ENCODE assay signal across 13 cellular contexts in the genomic region with DNA sequence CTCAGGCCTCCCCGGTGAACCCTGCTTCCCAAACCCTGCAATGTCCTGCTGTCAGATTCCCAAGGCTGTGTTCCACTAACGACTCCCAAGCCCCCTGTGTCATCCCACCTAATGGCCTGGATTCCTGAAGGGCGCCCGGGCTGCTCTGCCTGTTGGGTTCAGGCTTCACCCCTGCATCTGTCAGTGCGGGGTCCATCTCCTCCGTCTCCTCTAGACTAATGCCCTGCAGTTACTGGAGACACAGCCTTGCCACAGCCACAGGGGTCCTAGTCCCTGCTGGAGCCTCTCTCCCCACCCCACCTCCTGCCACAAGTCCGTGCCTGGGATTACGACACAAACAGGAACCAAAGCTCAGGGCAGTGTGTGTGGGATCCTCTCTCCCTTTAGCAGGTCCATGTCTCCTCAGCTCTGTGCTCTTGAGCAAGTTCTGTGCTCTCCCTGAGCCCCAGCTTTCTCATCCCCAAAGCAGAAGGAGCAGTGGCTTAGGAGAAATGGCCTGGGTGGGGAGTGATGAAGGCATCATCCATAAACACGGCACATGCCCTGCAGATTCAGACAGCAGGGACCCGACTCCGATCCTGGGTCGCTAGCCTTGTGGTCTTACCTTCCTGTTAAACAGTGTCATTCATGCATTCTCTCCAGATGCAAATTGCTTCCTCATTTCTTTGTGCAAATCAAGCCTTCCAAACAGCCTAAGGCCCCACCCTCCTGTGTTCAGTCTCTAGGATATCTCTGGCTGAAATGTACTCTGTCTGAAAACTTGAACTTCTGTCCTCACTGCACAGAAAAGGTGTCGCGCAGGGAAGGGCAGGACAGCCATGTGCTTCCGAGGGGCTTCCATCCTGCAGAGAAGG. TPM values are rescaled to one million over a fixed set of nuclear protein-coding genes. Genes with fewer than 3 reads are reported as not detected.
A peak's percentile ranks its signal among the peaks of the same experiment; 100 is the strongest.
DNase-seq lines count a peak whose midpoint lies in the region; ATAC-seq, FAIRE-seq and TF ChIP-seq lines count a peak whose summit lies in the region.
"Had no signal": no experiment of that assay in that cellular context is flagged by ENCODE, and none has a peak within 500 bp of the region (broad histone marks: within the 10 kb centered on the region; RNA-seq: fewer than 3 reads in every experiment).

No MANE protein-coding gene starts in this region.

- H3K9ac ChIP-seq in HepG2 (ENCODE audit: insufficient read depth, low read depth, low read length), result no peak overlapping the region
- no peak overlapping the region for H3K9ac ChIP-seq in endodermal cell (ENCODE audit: extremely low read depth, low read length, poor library complexity, severe bottlenecking)

- H3K36me3 Mint-ChIP-seq in endodermal cell (ENCODE audit: low read depth), result no peaks in the 10 kb centered on the region
- H3K36me3 Mint-ChIP-seq in immature natural killer cell, result no peaks in the 10 kb centered on the region
- H3K36me3 Mint-ChIP-seq in activated CD8-positive, alpha-beta memory T cell treated with anti-CD3 and anti-CD28 coated beads, Interleukin-2, amount 10 ng/mL, durations not matched to agents 7 days and 5 days, result no peaks in the 10 kb centered on the region

- no peaks in the 10 kb centered on the region for H3K4me1 Mint-ChIP-seq in endodermal cell
- H3K4me1 Mint-ChIP-seq in immature natural killer cell, result no peaks in the 10 kb centered on the region
- no peaks in the 10 kb centered on the region for H3K4me1 Mint-ChIP-seq in activated CD8-positive, alpha-beta memory T cell treated with anti-CD3 and anti-CD28 coated beads, Interleukin-2, amount 10 ng/mL, durations not matched to agents 7 days and 5 days

- no peaks in the 10 kb centered on the region for H4K20me1 ChIP-seq in HepG2 (ENCODE audit: insufficient read depth, low read length)

- TF ChIP-seq CTCF in HepG2 (CRISPR knock-in tag; IDR thresholded peaks at IDR 0.05) (no peak), right lobe of liver (IDR thresholded peaks at IDR 0.05) (no peak), endodermal cell (conservative IDR thresholded peaks at IDR 0.05) (no peak), GM20000 (IDR thresholded peaks at IDR 0.05; ENCODE audit: extremely low read depth, missing control alignments) (no peak)

- no peak for TF ChIP-seq RAD21 in HepG2 (CRISPR knock-in tag; IDR thresholded peaks at IDR 0.05)

- CTCF ChIA-PET in HepG2 (lab: Yijun Ruan, JAX; ENCODE audit: low intra/inter-chr PET ratio, low total read pairs), result interaction anchor here (1.4 to 2.3 kb wide), 2 partner anchors 292 to 315 kb away, joined by 4 to 9 read pairs; no protein-coding TSS in a partner anchor
- CTCF ChIA-PET in activated CD8-positive, alpha-beta memory T cell treated with anti-CD3 and anti-CD28 coated beads, Interleukin-2, amount 10 ng/mL, durations not matched to agents 7 days and 5 days (lab: Charles Lee), result interaction anchor here (0.9 to 2.3 kb wide), 9 partner anchors 15 to 315 kb away, joined by 3 to 13 read pairs (median 7); no protein-coding TSS in a partner anchor

- TF ChIP-seq POLR2A in HepG2 (IDR thresholded peaks at IDR 0.05; ENCODE audit: insufficient read depth in 1 of 2, low read depth in 2 of 2, low read length in 2 of 2) (no peak), right lobe of liver (IDR thresholded peaks at IDR 0.05) (no peak)

- H3K27me3 Mint-ChIP-seq in endodermal cell (ENCODE audit: insufficient read depth) (no peaks in the 10 kb centered on the region), immature natural killer cell (ENCODE audit: low read depth in 3 of 3) (peaks cover 0 to 9% (median 6%) of the 10 kb centered on the region in 3 donors)
- peaks cover 37% of the 10 kb centered on the region for H3K27me3 Mint-ChIP-seq in activated CD8-positive, alpha-beta memory T cell treated with anti-CD3 and anti-CD28 coated beads, Interleukin-2, amount 10 ng/mL, durations not matched to agents 7 days and 5 days

- H3K9me3 Mint-ChIP-seq in endodermal cell, result no peaks in the 10 kb centered on the region
- H3K9me3 Mint-ChIP-seq in immature natural killer cell, result no peaks in the 10 kb centered on the region
- no peaks in the 10 kb centered on the region for H3K9me3 Mint-ChIP-seq in activated CD8-positive, alpha-beta memory T cell treated with anti-CD3 and anti-CD28 coated beads, Interleukin-2, amount 10 ng/mL, durations not matched to agents 7 days and 5 days (ENCODE audit: low read depth)
- H3K9me3 Mint-ChIP-seq: activated T-cell treated with anti-CD3 and anti-CD28 coated beads, Interleukin-2, amount 50 U/mL, for 24 hours had no signal

- H3K4me2 ChIP-seq in HepG2 (ENCODE audit: low read depth, low read length), result no peak overlapping the region

- ATAC-seq in HepG2 (peak; percentile 52), right lobe of liver (no peak)
- no peak for ATAC-seq in activated CD8-positive, alpha-beta memory T cell treated with anti-CD3 and anti-CD28 coated beads, Interleukin-2, amount 10 ng/mL, durations not matched to agents 7 days and 5 days

- H3K27ac ChIP-seq in HepG2 (ENCODE audit: extremely low read length, insufficient read depth, low read length) (no peak overlapping the region), right lobe of liver (no peak overlapping the region), endodermal cell (ENCODE audit: low read depth, low read length) (no peak overlapping the region)
- H3K27ac ChIP-seq: tibial artery had no signal

- H3K4me1 ChIP-seq in HepG2 (ENCODE audit: insufficient read depth, low read length), result no peaks in the 10 kb centered on the region
- no peaks in the 10 kb centered on the region for H3K4me1 ChIP-seq in right lobe of liver
- H3K4me1 ChIP-seq in endodermal cell (ENCODE audit: control insufficient read depth, insufficient read depth, low read length), result no peaks in the 10 kb centered on the region

- H2AFZ ChIP-seq in HepG2 (ENCODE audit: low read length), result no peak overlapping the region

- no peaks in the 10 kb centered on the region for H3K9me3 ChIP-seq in HepG2 (ENCODE audit: low read length)
- no peaks in the 10 kb centered on the region for H3K9me3 ChIP-seq in right lobe of liver
- no peaks in the 10 kb centered on the region for H3K9me3 ChIP-seq in endodermal cell (ENCODE audit: control insufficient read depth, low read length)
- H3K9me3 ChIP-seq: tibial artery had no signal

- no peak overlapping the region for H3K27ac Mint-ChIP-seq in endodermal cell
- no peak overlapping the region for H3K27ac Mint-ChIP-seq in immature natural killer cell
- no peak overlapping the region for H3K27ac Mint-ChIP-seq in activated CD8-positive, alpha-beta memory T cell treated with anti-CD3 and anti-CD28 coated beads, Interleukin-2, amount 10 ng/mL, durations not matched to agents 7 days and 5 days
- H3K27ac Mint-ChIP-seq: activated T-cell treated with anti-CD3 and anti-CD28 coated beads, Interleukin-2, amount 50 U/mL, for 24 hours had no signal

- intact Hi-C loops in HepG2 (cut with micrococcal nuclease; ENCODE audit: unreplicated experiment) (no loop called here), right lobe of liver (cut with DNase I) (no loop called here)

- no peaks in the 10 kb centered on the region for H3K36me3 ChIP-seq in HepG2 (replicated peaks in 1 of 2; ENCODE audit: control insufficient read depth in 1 of 2, insufficient read depth in 2 of 2, low read length in 2 of 2)
- no peaks in the 10 kb centered on the region for H3K36me3 ChIP-seq in right lobe of liver
- H3K36me3 ChIP-seq in endodermal cell (ENCODE audit: control insufficient read depth, insufficient read depth, low read length), result no peaks in the 10 kb centered on the region
- H3K36me3 ChIP-seq: tibial artery had no signal

- WGBS in HepG2 (ENCODE audit: low lambda C conversion rate), result 50% methylated on average over 10 of the region's 15 CpGs
- WGBS in right lobe of liver (ENCODE audit: insufficient coverage, low coverage, low lambda C conversion rate, missing lambda C conversion rate), result 52% methylated on average over 7 of the region's 15 CpGs
- WGBS in endodermal cell (ENCODE audit: insufficient coverage in 1 of 2, insufficient read length in 1 of 2), 2 experiments, result 88 to 89% methylated on average over 13 to 15 of the region's 15 CpGs

- DNase-seq in HepG2 (ENCODE audit: low spot score) (no peak), right lobe of liver (no peak), NOMO-1 treated with dmso at 0.1 percent for 144 hours (lab: John Stamatoyannopoulos, UW; ENCODE audit: unreplicated experiment) (peak; percentile 79), endodermal cell (peak; percentile 54), immature natural killer cell (no peak), GM20000 (ENCODE audit: low spot score) (no peak), SHP77 treated with DMSO at 0.1 percent for 48 hours (lab: John Stamatoyannopoulos, UW) (no peak)
- DNase-seq in activated CD8-positive, alpha-beta memory T cell treated with anti-CD3 and anti-CD28 coated beads, Interleukin-2, amount 10 ng/mL, durations not matched to agents 7 days and 5 days, result no peak

- no peak for TF ChIP-seq EP300 in HepG2 (IDR thresholded peaks at IDR 0.05; ENCODE audit: low read depth in 2 of 2, low read length in 2 of 2)
- no peak for TF ChIP-seq EP300 in HepG2 (CRISPR knock-in tag; IDR thresholded peaks at IDR 0.05; ENCODE audit: borderline replicate concordance)

- FAIRE-seq in HepG2 (lab: Jason Lieb, UNC), result no peak

- POLR2A ChIA-PET in HepG2 (lab: Yijun Ruan, JAX), result no interaction called here

- H3K4me3 Mint-ChIP-seq in endodermal cell, result no peak overlapping the region
- H3K4me3 Mint-ChIP-seq in immature natural killer cell, result no peak overlapping the region
- no peak overlapping the region for H3K4me3 Mint-ChIP-seq in activated CD8-positive, alpha-beta memory T cell treated with anti-CD3 and anti-CD28 coated beads, Interleukin-2, amount 10 ng/mL, durations not matched to agents 7 days and 5 days
- H3K4me3 Mint-ChIP-seq: activated T-cell treated with anti-CD3 and anti-CD28 coated beads, Interleukin-2, amount 50 U/mL, for 24 hours had no signal

- in situ Hi-C loops in HepG2 (cut with HindIII; ENCODE audit: extremely low pct_ligation_motif_present, low pct_unique_long_range_greater_than_20kb), result no loop called here

- H3K79me2 ChIP-seq in HepG2 (ENCODE audit: insufficient read depth, low read length), result no peaks in the 10 kb centered on the region

- H3K27me3 ChIP-seq in HepG2 (ENCODE audit: control insufficient read depth in 1 of 2, insufficient read depth in 2 of 2, low read length in 2 of 2) (peaks cover 0 to 10% of the 10 kb centered on the region in 2 experiments; a peak in 1 of 5 replicates), right lobe of liver (no peaks in the 10 kb centered on the region), endodermal cell (ENCODE audit: control insufficient read depth, insufficient read depth, low read length, poor library complexity, severe bottlenecking) (no peaks in the 10 kb centered on the region)
- H3K27me3 ChIP-seq: tibial artery had no signal

- H3K4me3 ChIP-seq in HepG2 (replicated peaks in 1 of 3; ENCODE audit: insufficient read depth in 1 of 3, low read depth in 2 of 3, low read length in 3 of 3), result no peak overlapping the region
- no peak overlapping the region for H3K4me3 ChIP-seq in right lobe of liver
- H3K4me3 ChIP-seq in endodermal cell (ENCODE audit: low read length), result no peak overlapping the region
- H3K4me3 ChIP-seq: lung, tibial artery had no signal

- BruUV-seq in HepG2 (replicated peaks; lab: Mats Ljungman, UMichigan), result no TSS peak

RNA-seq across cellular contexts. Expression of gene RBP3, which starts 8.2 kb away (rescaled TPM):
- total RNA-seq in HepG2 (2016; rRNA removed; fragmentation: Illumina TruSeq; extraction: Trizol) (not detected in 2 replicates), right lobe of liver (not detected), endodermal cell (not detected)
- not detected in 2 replicates for total RNA-seq in HepG2 (2016; cell fraction: cytosol; rRNA removed; fragmentation: Illumina TruSeq; extraction: Trizol; ENCODE audit: low read depth)
- not detected in 2 replicates for total RNA-seq in HepG2 (2016; cell fraction: insoluble cytoplasmic fraction; rRNA removed; fragmentation: Illumina TruSeq; extraction: Trizol)
- not detected in 2 replicates for total RNA-seq in HepG2 (2016; cell fraction: membrane; rRNA removed; fragmentation: Illumina TruSeq; extraction: Trizol)
- total RNA-seq in HepG2 (2016; cell fraction: nucleus; rRNA removed; fragmentation: Illumina TruSeq; extraction: Trizol), result not detected in 2 replicates
- polyA plus RNA-seq in HepG2 (2011; rRNA removed) (not detected in 2 replicates), immature natural killer cell (not detected)
- not detected in 2 replicates for polyA plus RNA-seq in HepG2 (2011; cell fraction: cytosol; rRNA removed)
- not detected in 2 replicates for polyA plus RNA-seq in HepG2 (2011; cell fraction: nucleus; rRNA removed)
- not detected in 2 replicates for polyA plus RNA-seq in HepG2 (2012)
- not detected in 2 replicates for polyA plus RNA-seq in HepG2 (2016; cell fraction: cytosol; fragmentation: Illumina TruSeq; extraction: Trizol; ENCODE audit: low read depth)
- not detected in 2 replicates for polyA plus RNA-seq in HepG2 (2016; cell fraction: insoluble cytoplasmic fraction; fragmentation: Illumina TruSeq; extraction: Trizol; ENCODE audit: low read depth)
- polyA plus RNA-seq in HepG2 (2016; cell fraction: membrane; fragmentation: Illumina TruSeq; extraction: Trizol; ENCODE audit: low read depth), result not detected in 2 replicates
- polyA plus RNA-seq in HepG2 (2016; cell fraction: nucleus; fragmentation: Illumina TruSeq; extraction: Trizol; ENCODE audit: insufficient read depth, low read depth), result not detected in 2 replicates
- 0.07 TPM in 1 of 2 replicates, not detected in the other for polyA minus RNA-seq in HepG2 (2011; rRNA and poly(A)+ RNA removed; ENCODE audit: low replicate concordance)
- not detected in 2 replicates for polyA minus RNA-seq in HepG2 (2011; cell fraction: cytosol; rRNA and poly(A)+ RNA removed)
- not detected in 2 replicates for polyA minus RNA-seq in HepG2 (2011; cell fraction: nucleus; rRNA and poly(A)+ RNA removed)
- not detected for polyA plus RNA-seq in endodermal cell (2013, experiment 1 of 2)
- not detected for polyA plus RNA-seq in endodermal cell (2013, experiment 2 of 2)
- total RNA-seq in activated CD8-positive, alpha-beta memory T cell treated with anti-CD3 and anti-CD28 coated beads, Interleukin-2, amount 10 ng/mL, durations not matched to agents 7 days and 5 days, result not detected
- total RNA-seq: H4, lung had no signal
- polyA plus RNA-seq: neural cell had no signal

RNA-seq across cellular contexts. Expression of gene GDF2, which starts 17.7 kb away (rescaled TPM):
- total RNA-seq in HepG2 (2016; rRNA removed; fragmentation: Illumina TruSeq; extraction: Trizol) (not detected in 2 replicates), right lobe of liver (10 to 100 TPM in 3 of 6 experiments, 1 to 10 TPM in 3; 4.5 to 15.9 (median 9.7) TPM), endodermal cell (not detected)
- not detected in 2 replicates for total RNA-seq in HepG2 (2016; cell fraction: cytosol; rRNA removed; fragmentation: Illumina TruSeq; extraction: Trizol; ENCODE audit: low read depth)
- not detected in 2 replicates for total RNA-seq in HepG2 (2016; cell fraction: insoluble cytoplasmic fraction; rRNA removed; fragmentation: Illumina TruSeq; extraction: Trizol)
- not detected in 2 replicates for total RNA-seq in HepG2 (2016; cell fraction: membrane; rRNA removed; fragmentation: Illumina TruSeq; extraction: Trizol)
- not detected in 2 replicates for total RNA-seq in HepG2 (2016; cell fraction: nucleus; rRNA removed; fragmentation: Illumina TruSeq; extraction: Trizol)
- polyA plus RNA-seq in HepG2 (2011; rRNA removed) (not detected in 2 replicates), immature natural killer cell (not detected)
- not detected in 2 replicates for polyA plus RNA-seq in HepG2 (2011; cell fraction: cytosol; rRNA removed)
- polyA plus RNA-seq in HepG2 (2011; cell fraction: nucleus; rRNA removed), result not detected in 2 replicates
- polyA plus RNA-seq in HepG2 (2012), result not detected in 2 replicates
- polyA plus RNA-seq in HepG2 (2016; cell fraction: cytosol; fragmentation: Illumina TruSeq; extraction: Trizol; ENCODE audit: low read depth), result not detected in 2 replicates
- not detected in 2 replicates for polyA plus RNA-seq in HepG2 (2016; cell fraction: insoluble cytoplasmic fraction; fragmentation: Illumina TruSeq; extraction: Trizol; ENCODE audit: low read depth)
- polyA plus RNA-seq in HepG2 (2016; cell fraction: membrane; fragmentation: Illumina TruSeq; extraction: Trizol; ENCODE audit: low read depth), result not detected in 2 replicates
- polyA plus RNA-seq in HepG2 (2016; cell fraction: nucleus; fragmentation: Illumina TruSeq; extraction: Trizol; ENCODE audit: insufficient read depth, low read depth), result not detected in 2 replicates
- not detected in 2 replicates for polyA minus RNA-seq in HepG2 (2011; rRNA and poly(A)+ RNA removed; ENCODE audit: low replicate concordance)
- not detected in 2 replicates for polyA minus RNA-seq in HepG2 (2011; cell fraction: cytosol; rRNA and poly(A)+ RNA removed)
- not detected in 2 replicates for polyA minus RNA-seq in HepG2 (2011; cell fraction: nucleus; rRNA and poly(A)+ RNA removed)
- polyA plus RNA-seq in endodermal cell (2013, experiment 1 of 2), result not detected
- polyA plus RNA-seq in endodermal cell (2013, experiment 2 of 2), result not detected
- total RNA-seq in activated CD8-positive, alpha-beta memory T cell treated with anti-CD3 and anti-CD28 coated beads, Interleukin-2, amount 10 ng/mL, durations not matched to agents 7 days and 5 days, result not detected
- total RNA-seq: H4, lung had no signal
- polyA plus RNA-seq: lung, neural cell had no signal

RNA-seq across cellular contexts. Expression of gene GDF10, which starts 40.0 kb away (rescaled TPM):
- total RNA-seq in HepG2 (2016; rRNA removed; fragmentation: Illumina TruSeq; extraction: Trizol), result not detected in 2 replicates
- not detected in 2 replicates for total RNA-seq in HepG2 (2016; cell fraction: cytosol; rRNA removed; fragmentation: Illumina TruSeq; extraction: Trizol; ENCODE audit: low read depth)
- total RNA-seq in HepG2 (2016; cell fraction: insoluble cytoplasmic fraction; rRNA removed; fragmentation: Illumina TruSeq; extraction: Trizol), result 0.13 TPM in 1 of 2 replicates, not detected in the other
- 0.07 TPM in 1 of 2 replicates, not detected in the other for total RNA-seq in HepG2 (2016; cell fraction: membrane; rRNA removed; fragmentation: Illumina TruSeq; extraction: Trizol)
- 0.19 TPM in 1 of 2 replicates, not detected in the other for total RNA-seq in HepG2 (2016; cell fraction: nucleus; rRNA removed; fragmentation: Illumina TruSeq; extraction: Trizol)
- 0.03 TPM in 1 of 2 replicates, not detected in the other for polyA plus RNA-seq in HepG2 (2011; rRNA removed)
- not detected in 2 replicates for polyA plus RNA-seq in HepG2 (2011; cell fraction: cytosol; rRNA removed)
- not detected in 2 replicates for polyA plus RNA-seq in HepG2 (2011; cell fraction: nucleus; rRNA removed)
- polyA plus RNA-seq in HepG2 (2012), result not detected in 2 replicates
- not detected in 2 replicates for polyA plus RNA-seq in HepG2 (2016; cell fraction: cytosol; fragmentation: Illumina TruSeq; extraction: Trizol; ENCODE audit: low read depth)
- polyA plus RNA-seq in HepG2 (2016; cell fraction: insoluble cytoplasmic fraction; fragmentation: Illumina TruSeq; extraction: Trizol; ENCODE audit: low read depth), result not detected in 2 replicates
- polyA plus RNA-seq in HepG2 (2016; cell fraction: membrane; fragmentation: Illumina TruSeq; extraction: Trizol; ENCODE audit: low read depth), result not detected in 2 replicates
- polyA plus RNA-seq in HepG2 (2016; cell fraction: nucleus; fragmentation: Illumina TruSeq; extraction: Trizol; ENCODE audit: insufficient read depth, low read depth), result 0.18 and 0.19 TPM in 2 replicates
- polyA minus RNA-seq in HepG2 (2011; rRNA and poly(A)+ RNA removed; ENCODE audit: low replicate concordance), result not detected in 2 replicates
- polyA minus RNA-seq in HepG2 (2011; cell fraction: cytosol; rRNA and poly(A)+ RNA removed), result not detected in 2 replicates
- not detected in 2 replicates for polyA minus RNA-seq in HepG2 (2011; cell fraction: nucleus; rRNA and poly(A)+ RNA removed)
- not detected for total RNA-seq in right lobe of liver
- total RNA-seq in endodermal cell, result not detected
- 12.8 TPM for polyA plus RNA-seq in endodermal cell (2013, experiment 1 of 2)
- polyA plus RNA-seq in endodermal cell (2013, experiment 2 of 2), result 8.9 TPM
- not detected for polyA plus RNA-seq in immature natural killer cell
- total RNA-seq in activated CD8-positive, alpha-beta memory T cell treated with anti-CD3 and anti-CD28 coated beads, Interleukin-2, amount 10 ng/mL, durations not matched to agents 7 days and 5 days, result under 1 TPM in 1 of 2 experiments, not detected in 1; 0.45 TPM
- total RNA-seq: H4 had no signal

RNA-seq across cellular contexts. Expression of gene ZNF488, which starts 44.1 kb away (rescaled TPM):
- total RNA-seq in HepG2 (2016; rRNA removed; fragmentation: Illumina TruSeq; extraction: Trizol), result 0.13 and 0.17 TPM in 2 replicates
- not detected in 2 replicates for total RNA-seq in HepG2 (2016; cell fraction: cytosol; rRNA removed; fragmentation: Illumina TruSeq; extraction: Trizol; ENCODE audit: low read depth)
- total RNA-seq in HepG2 (2016; cell fraction: insoluble cytoplasmic fraction; rRNA removed; fragmentation: Illumina TruSeq; extraction: Trizol), result 0.11 and 0.18 TPM in 2 replicates
- total RNA-seq in HepG2 (2016; cell fraction: membrane; rRNA removed; fragmentation: Illumina TruSeq; extraction: Trizol), result 0.09 and 0.10 TPM in 2 replicates
- total RNA-seq in HepG2 (2016; cell fraction: nucleus; rRNA removed; fragmentation: Illumina TruSeq; extraction: Trizol), result 0.09 TPM in 2 replicates
- 0.10 and 0.15 TPM in 2 replicates for polyA plus RNA-seq in HepG2 (2011; rRNA removed)
- 0.09 TPM in 2 replicates for polyA plus RNA-seq in HepG2 (2011; cell fraction: cytosol; rRNA removed)
- 0.17 and 0.18 TPM in 2 replicates for polyA plus RNA-seq in HepG2 (2011; cell fraction: nucleus; rRNA removed)
- polyA plus RNA-seq in HepG2 (2012), result 0.13 and 0.17 TPM in 2 replicates
- polyA plus RNA-seq in HepG2 (2016; cell fraction: cytosol; fragmentation: Illumina TruSeq; extraction: Trizol; ENCODE audit: low read depth), result not detected in 2 replicates
- 0.22 and 0.45 TPM in 2 replicates for polyA plus RNA-seq in HepG2 (2016; cell fraction: insoluble cytoplasmic fraction; fragmentation: Illumina TruSeq; extraction: Trizol; ENCODE audit: low read depth)
- 0.07 and 0.12 TPM in 2 replicates for polyA plus RNA-seq in HepG2 (2016; cell fraction: membrane; fragmentation: Illumina TruSeq; extraction: Trizol; ENCODE audit: low read depth)
- 0.21 TPM in 1 of 2 replicates, not detected in the other for polyA plus RNA-seq in HepG2 (2016; cell fraction: nucleus; fragmentation: Illumina TruSeq; extraction: Trizol; ENCODE audit: insufficient read depth, low read depth)
- 0.34 and 2.9 TPM in 2 replicates for polyA minus RNA-seq in HepG2 (2011; rRNA and poly(A)+ RNA removed; ENCODE audit: low replicate concordance)
- polyA minus RNA-seq in HepG2 (2011; cell fraction: cytosol; rRNA and poly(A)+ RNA removed), result not detected in 2 replicates
- 0.12 TPM in 1 of 2 replicates, not detected in the other for polyA minus RNA-seq in HepG2 (2011; cell fraction: nucleus; rRNA and poly(A)+ RNA removed)
- total RNA-seq in right lobe of liver, result not detected
- total RNA-seq in endodermal cell, result 1 to 10 TPM in 1 of 2 donors, under 1 TPM in 1; 0.53 to 1.2 TPM
- 1.1 TPM for polyA plus RNA-seq in endodermal cell (2013, experiment 1 of 2)
- 0.95 TPM for polyA plus RNA-seq in endodermal cell (2013, experiment 2 of 2)
- polyA plus RNA-seq in immature natural killer cell, result not detected
- total RNA-seq in activated CD8-positive, alpha-beta memory T cell treated with anti-CD3 and anti-CD28 coated beads, Interleukin-2, amount 10 ng/mL, durations not matched to agents 7 days and 5 days, result under 1 TPM in 1 of 2 experiments, not detected in 1; 0.12 TPM

Comparison
In these comparisons a context has a peak if more than half of its experiments do, and no peak if none do; other contexts are left out.
1. RNA of gene GDF2, which starts 17.7 kb away (total RNA-seq): 4.5 to 15.9 TPM in right lobe of liver; not detected in HepG2, not detected in endodermal cell and not detected in activated CD8-positive, alpha-beta memory T cell treated with anti-CD3 and anti-CD28 coated beads, Interleukin-2, amount 10 ng/mL, durations not matched to agents 7 days and 5 days; every median in the first group is over 4 times any median in the second.
2. DNase-seq: peak in NOMO-1 treated with dmso at 0.1 percent for 144 hours (single experiment) and endodermal cell (single experiment); none in HepG2 (single experiment), right lobe of liver (0 of 3), immature natural killer cell (0 of 3), GM20000 (single experiment), SHP77 treated with DMSO at 0.1 percent for 48 hours (single experiment) and activated CD8-positive, alpha-beta memory T cell treated with anti-CD3 and anti-CD28 coated beads, Interleukin-2, amount 10 ng/mL, durations not matched to agents 7 days and 5 days (single experiment).